12 cellular contexts compared by ENCODE assay signal in the genomic region with DNA sequence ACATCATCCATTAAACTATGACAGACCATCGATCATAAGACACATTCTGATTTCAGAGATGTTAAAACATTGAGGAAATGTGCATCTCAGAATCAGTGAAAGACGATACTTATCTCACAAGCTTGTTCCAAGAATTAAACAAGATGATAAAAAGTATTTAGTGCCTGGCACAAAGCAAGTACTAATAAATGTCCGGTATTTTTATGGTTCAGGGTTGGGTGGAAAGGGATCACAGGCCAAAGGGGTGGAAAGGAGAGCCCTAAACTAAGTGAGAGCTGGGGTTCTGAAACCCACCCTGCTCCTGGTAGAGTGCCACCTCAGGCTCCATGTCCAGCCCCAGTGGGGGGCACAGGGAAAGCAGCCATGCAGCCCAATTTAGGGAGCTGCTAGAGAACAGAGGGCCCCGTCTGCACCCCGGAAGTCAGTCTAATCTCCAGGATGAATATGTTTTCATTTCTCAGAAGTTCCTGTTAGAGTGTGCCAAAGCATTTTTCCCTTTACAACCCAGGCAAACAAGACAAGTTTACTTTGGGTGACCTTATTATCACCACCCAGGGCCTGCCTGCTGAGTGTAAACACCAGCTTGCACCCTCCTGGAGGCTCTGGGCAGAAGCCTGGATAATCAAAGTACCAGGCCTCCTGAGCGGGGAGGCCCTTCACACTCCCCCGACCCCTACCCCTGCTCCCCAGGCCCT. TPM values are rescaled to one million over a fixed set of nuclear protein-coding genes. Genes with fewer than 3 reads are reported as not detected.
A peak's percentile ranks its signal among the peaks of the same experiment; 100 is the strongest.
DNase-seq lines count a peak whose midpoint lies in the region; ATAC-seq and TF ChIP-seq lines count a peak whose summit lies in the region.
"Had no signal": no experiment of that assay in that cellular context is flagged by ENCODE, and none has a peak within 500 bp of the region (broad histone marks: within the 10 kb centered on the region; RNA-seq: fewer than 3 reads in every experiment).

No MANE protein-coding gene starts in this region.

- no peaks in the 10 kb centered on the region for H3K36me3 Mint-ChIP-seq in activated CD4-positive, alpha-beta T cell treated with anti-CD3 and anti-CD28 coated beads, Interleukin-2, amount 10 ng/mL, durations not matched to agents 7 days and 5 days (ENCODE audit: low read depth)
- H3K36me3 Mint-ChIP-seq in type B pancreatic cell = no peaks in the 10 kb centered on the region

- H3K27ac Mint-ChIP-seq in activated CD4-positive, alpha-beta T cell treated with anti-CD3 and anti-CD28 coated beads, Interleukin-2, amount 10 ng/mL, durations not matched to agents 7 days and 5 days = peak overlapping the region; percentile 21
- H3K27ac Mint-ChIP-seq in type B pancreatic cell = peak overlapping the region; percentile 77

- TF ChIP-seq CTCF in lower lobe of right lung (IDR thresholded peaks at IDR 0.05) (no peak), type B pancreatic cell (conservative IDR thresholded peaks at IDR 0.05) (no peak)

- peak overlapping the region; percentile 81 for H3K27ac ChIP-seq in lower lobe of right lung
- H3K27ac ChIP-seq: dorsolateral prefrontal cortex had no signal

- peaks cover 27% of the 10 kb centered on the region for H3K27me3 ChIP-seq in lower lobe of right lung (ENCODE audit: low read depth)

- H3K4me1 ChIP-seq in lower lobe of right lung = peaks cover 65% of the 10 kb centered on the region

- no peak overlapping the region for H3K4me3 ChIP-seq in lower lobe of right lung
- H3K4me3 ChIP-seq: dorsolateral prefrontal cortex had no signal

- H3K36me3 ChIP-seq in lower lobe of right lung = no peaks in the 10 kb centered on the region

- ATAC-seq in lower lobe of right lung = peak; percentile 53 to 67
- ATAC-seq in HG03521 (IDR thresholded peaks at IDR 0.05; ENCODE audit: unreplicated experiment) = no peak
- ATAC-seq in GM21526 (IDR thresholded peaks at IDR 0.05; ENCODE audit: low FRiP score, unreplicated experiment) = no peak

- intact Hi-C loops in lower lobe of right lung (cut with DNase I) = no loop called here

- CTCF ChIA-PET in activated CD4-positive, alpha-beta T cell treated with anti-CD3 and anti-CD28 coated beads, Interleukin-2, amount 10 ng/mL, durations not matched to agents 7 days and 5 days (lab: Charles Lee) = interaction anchor here (1.0 to 1.6 kb wide), 2 partner anchors 31 to 32 kb away, joined by 3 read pairs; no protein-coding TSS in a partner anchor

- H3K27me3 Mint-ChIP-seq in activated CD4-positive, alpha-beta T cell treated with anti-CD3 and anti-CD28 coated beads, Interleukin-2, amount 10 ng/mL, durations not matched to agents 7 days and 5 days = peaks cover 28% of the 10 kb centered on the region
- peaks cover 12% of the 10 kb centered on the region for H3K27me3 Mint-ChIP-seq in type B pancreatic cell

- DNase-seq in activated CD4-positive, alpha-beta T cell treated with anti-CD3 and anti-CD28 coated beads, Interleukin-2, amount 10 ng/mL, durations not matched to agents 7 days and 5 days = no peak
- no peak for DNase-seq in activated CD4-positive, alpha-beta T cell treated with anti-CD3 and anti-CD28 coated beads for 4 hours
- peak; percentile 70 for DNase-seq in amniotic epithelial cell (ENCODE audit: low read depth)
- DNase-seq in lower lobe of right lung = no peak
- no peak for DNase-seq in type B pancreatic cell (ENCODE audit: extremely low spot score, unreplicated experiment)
- DNase-seq in activated T-cell treated with anti-CD3 and anti-CD28 coated beads, Interleukin-2, amount 50 U/mL, for 1 hour = no peak
- DNase-seq: activated CD8-positive, alpha-beta memory T cell treated with anti-CD3 and anti-CD28 coated beads for 24 hours; dorsolateral prefrontal cortex; H9; kidney glomerular epithelial cell had no signal

- H3K9me3 Mint-ChIP-seq in activated CD4-positive, alpha-beta T cell treated with anti-CD3 and anti-CD28 coated beads, Interleukin-2, amount 10 ng/mL, durations not matched to agents 7 days and 5 days = no peaks in the 10 kb centered on the region
- H3K9me3 Mint-ChIP-seq in type B pancreatic cell = no peaks in the 10 kb centered on the region
- H3K9me3 Mint-ChIP-seq: H9 had no signal

- no peak overlapping the region for H3K4me3 Mint-ChIP-seq in activated CD4-positive, alpha-beta T cell treated with anti-CD3 and anti-CD28 coated beads, Interleukin-2, amount 10 ng/mL, durations not matched to agents 7 days and 5 days
- peak overlapping the region; percentile 36 for H3K4me3 Mint-ChIP-seq in type B pancreatic cell
- H3K4me3 Mint-ChIP-seq: H9 had no signal

- POLR2A ChIA-PET in activated CD4-positive, alpha-beta T cell treated with anti-CD3 and anti-CD28 coated beads, Interleukin-2, amount 10 ng/mL, durations not matched to agents 7 days and 5 days (lab: Charles Lee) = no interaction called here

- no peaks in the 10 kb centered on the region for H3K9me3 ChIP-seq in lower lobe of right lung

- peaks cover 11% of the 10 kb centered on the region for H3K4me1 Mint-ChIP-seq in activated CD4-positive, alpha-beta T cell treated with anti-CD3 and anti-CD28 coated beads, Interleukin-2, amount 10 ng/mL, durations not matched to agents 7 days and 5 days
- H3K4me1 Mint-ChIP-seq in type B pancreatic cell (ENCODE audit: unreplicated experiment) = peaks cover 29% of the 10 kb centered on the region

RNA-seq across cellular contexts. Expression of a gene that starts 3.8 kb away (rescaled TPM):
- total RNA-seq in activated CD4-positive, alpha-beta T cell treated with anti-CD3 and anti-CD28 coated beads, Interleukin-2, amount 10 ng/mL, durations not matched to agents 7 days and 5 days = not detected
- 40.5 TPM for total RNA-seq in lower lobe of right lung
- 9.8 and 20.8 TPM in 2 replicates for total RNA-seq in type B pancreatic cell (ENCODE audit: low replicate concordance)

Comparison
In these comparisons a context has a peak if more than half of its experiments do, and no peak if none do; other contexts are left out.
1. ATAC-seq: peak in lower lobe of right lung (2 of 2); none in HG03521 (single experiment) and GM21526 (single experiment).
2. RNA of a gene that starts 3.8 kb away (total RNA-seq): 40.5 TPM in lower lobe of right lung (single experiment) and 9.8 to 20.8 TPM in type B pancreatic cell; not detected in activated CD4-positive, alpha-beta T cell treated with anti-CD3 and anti-CD28 coated beads, Interleukin-2, amount 10 ng/mL, durations not matched to agents 7 days and 5 days; every median in the first group is over 10 times any median in the second.